ENCODE assay signal across 9 cellular contexts in genomic region chr9:27528278-27528885, GRCh38. TPM values are rescaled to one million over a fixed set of nuclear protein-coding genes. Genes with fewer than 3 reads are reported as not detected.
A peak's percentile ranks its signal among the peaks of the same experiment; 100 is the strongest.
DNase-seq lines count a peak whose midpoint lies in the region; ATAC-seq, FAIRE-seq and TF ChIP-seq lines count a peak whose summit lies in the region.
"Had no signal": no experiment of that assay in that cellular context is flagged by ENCODE, and none has a peak within 500 bp of the region (broad histone marks: within the 10 kb centered on the region; RNA-seq: fewer than 3 reads in every experiment).

No MANE protein-coding gene starts in this region.

- TF ChIP-seq CTCF in PC-3 (conservative IDR thresholded peaks at IDR 0.05; ENCODE audit: low read depth, low read length) (no peak), tibial nerve (IDR thresholded peaks at IDR 0.05) (no peak)

- ATAC-seq in HG02642 (IDR thresholded peaks at IDR 0.05; ENCODE audit: poor library complexity, unreplicated experiment) (peak; percentile 64), PC-3 (no peak)

- H3K27ac Mint-ChIP-seq in activated naive CD4-positive, alpha-beta T cell treated with anti-CD3 and anti-CD28 coated beads, Interleukin-2, amount 50 U/mL, for 24 hours: no peak overlapping the region

- H2BK120ac ChIP-seq in neuronal stem cell (ENCODE audit: low read depth, low read length): no peak overlapping the region

- peak overlapping the region; percentile 87 for H3K4me3 Mint-ChIP-seq in activated naive CD4-positive, alpha-beta T cell treated with anti-CD3 and anti-CD28 coated beads, Interleukin-2, amount 50 U/mL, for 24 hours

- H3K9ac ChIP-seq in PC-3 (ENCODE audit: low read length) (peak overlapping the region; percentile 84; the same call in 1 of the 2 replicates), neuronal stem cell (ENCODE audit: low read depth, low read length, poor library complexity) (peak overlapping the region; percentile 96)

- H3K18ac ChIP-seq in neuronal stem cell (ENCODE audit: low read length): peak overlapping the region; percentile 98

- peak overlapping the region; percentile 76 for H2AK5ac ChIP-seq in neuronal stem cell (ENCODE audit: low read depth, low read length)

- no peaks in the 10 kb centered on the region for H3F3A ChIP-seq in PC-3 (ENCODE audit: low read length, unreplicated experiment)

- H3K4me1 Mint-ChIP-seq in activated naive CD4-positive, alpha-beta T cell treated with anti-CD3 and anti-CD28 coated beads, Interleukin-2, amount 50 U/mL, for 24 hours: peaks cover 5% of the 10 kb centered on the region

- no TSS peak for BruUV-seq in PC-3 (replicated peaks; lab: Mats Ljungman, UMichigan)

- H3K4me1 ChIP-seq in PC-3 (ENCODE audit: insufficient read depth, low read length) (peaks cover 6% of the 10 kb centered on the region; the same call in 1 of the 2 replicates), neuronal stem cell (ENCODE audit: control insufficient read depth in 2 of 2, insufficient read depth in 1 of 2, low read depth in 1 of 2, low read length in 2 of 2) (peaks cover 17 to 32% of the 10 kb centered on the region in 2 donors), tibial nerve (peaks cover 0 to 31% (median 4%) of the 10 kb centered on the region in 4 donors)

- no peak overlapping the region for H4K91ac ChIP-seq in neuronal stem cell (ENCODE audit: low read depth, low read length, poor library complexity)

- H3K4me3 ChIP-seq in PC-3 (ENCODE audit: low read length): peak overlapping the region; percentile 82
- H3K4me3 ChIP-seq in neuronal stem cell (ENCODE audit: low read length in 2 of 2): peak overlapping the region; percentile 63 to 99
- peak overlapping the region; percentile 76 to 84 (median 80) for H3K4me3 ChIP-seq in tibial nerve

- H3K9me3 ChIP-seq in PC-3 (ENCODE audit: low read length) (no peaks in the 10 kb centered on the region), neuronal stem cell (replicated peaks in 1 of 2; ENCODE audit: control insufficient read depth in 2 of 2, insufficient read depth in 1 of 2, low read depth in 1 of 2, low read length in 2 of 2) (no peaks in the 10 kb centered on the region), tibial nerve (no peaks in the 10 kb centered on the region)

- intact Hi-C loops in PC-3 (cut with micrococcal nuclease): loop anchor here (5.0 kb wide), 1 partner anchor 101 kb away; no protein-coding TSS in a partner anchor

- no peak overlapping the region for H4K8ac ChIP-seq in neuronal stem cell (ENCODE audit: low read depth, low read length)

- POLR2A ChIA-PET in PC-3 (lab: Charles Lee; ENCODE audit: unreplicated experiment): no interaction called here

- H3K36me3 ChIP-seq in PC-3 (ENCODE audit: low read depth, low read length): no peaks in the 10 kb centered on the region
- H3K36me3 ChIP-seq in neuronal stem cell (replicated peaks in 1 of 2; ENCODE audit: control insufficient read depth in 2 of 2, insufficient read depth in 2 of 2, low read length in 2 of 2): peaks cover 2 to 41% of the 10 kb centered on the region in 2 donors
- H3K36me3 ChIP-seq in tibial nerve: no peaks in the 10 kb centered on the region

- TF ChIP-seq EP300 in tibial nerve (IDR thresholded peaks at IDR 0.05): peak in 1 of 2 donors; percentile 88

- FAIRE-seq in GM12892 (lab: Jason Lieb, UNC) (no peak), H54 (lab: Jason Lieb, UNC) (no peak)
- FAIRE-seq: colon had no signal

- peak overlapping the region; percentile 60 for H2BK15ac ChIP-seq in neuronal stem cell (ENCODE audit: low read length)

- no peaks in the 10 kb centered on the region for H3K9me3 Mint-ChIP-seq in activated naive CD4-positive, alpha-beta T cell treated with anti-CD3 and anti-CD28 coated beads, Interleukin-2, amount 50 U/mL, for 24 hours

- H3K4me2 ChIP-seq in PC-3 (ENCODE audit: low read length) (peak overlapping the region; percentile 89), neuronal stem cell (ENCODE audit: insufficient read depth, low read length, poor library complexity, severe bottlenecking) (peak overlapping the region; percentile 59)

- no peak overlapping the region for H2BK12ac ChIP-seq in neuronal stem cell (ENCODE audit: low read length)

- WGBS in neuronal stem cell (ENCODE audit: extremely low coverage in 2 of 2, insufficient read length in 2 of 2, insufficient replicate concordance in 1 of 2), 2 donors: no CpG with 5 or more reads among the region's 34 CpGs
- WGBS in tibial nerve, 2 donors: 1% methylated on average over 29 to 34 of the region's 34 CpGs

- TF ChIP-seq POLR2A in GM12892 (IDR thresholded peaks at IDR 0.05; ENCODE audit: low read depth, low read length): no peak
- TF ChIP-seq POLR2A in tibial nerve (IDR thresholded peaks at IDR 0.05): peak; percentile 52 to 62
- no peak for TF ChIP-seq POLR2A in H54 (IDR thresholded peaks at IDR 0.05; ENCODE audit: low read depth, low read length)

- H3K23ac ChIP-seq in neuronal stem cell (ENCODE audit: low read depth, low read length, poor library complexity): peak overlapping the region; percentile 32

- CTCF ChIA-PET in PC-3 (lab: Charles Lee): no interaction called here

- H3K27ac ChIP-seq in PC-3 (ENCODE audit: low read length) (no peak overlapping the region), neuronal stem cell (replicated peaks; ENCODE audit: low read length) (peak overlapping the region; percentile 88), tibial nerve (peak overlapping the region; percentile 72 to 98 (median 89))

- peaks cover 2% of the 10 kb centered on the region for H3K79me1 ChIP-seq in neuronal stem cell (ENCODE audit: low read depth, low read length)

- peak overlapping the region; percentile 91; the same call in 1 of the 2 replicates for H2AFZ ChIP-seq in PC-3 (ENCODE audit: low read length)
- peak overlapping the region; percentile 93 for H2AFZ ChIP-seq in neuronal stem cell (ENCODE audit: low read length)

- H3K14ac ChIP-seq in neuronal stem cell (ENCODE audit: low read length): no peak overlapping the region

- H3K9me2 ChIP-seq in PC-3 (replicated peaks; ENCODE audit: low read length): no peaks in the 10 kb centered on the region

- H3K27me3 Mint-ChIP-seq in activated naive CD4-positive, alpha-beta T cell treated with anti-CD3 and anti-CD28 coated beads, Interleukin-2, amount 50 U/mL, for 24 hours: peaks cover 3% of the 10 kb centered on the region

- no peak overlapping the region for H3K4ac ChIP-seq in neuronal stem cell (ENCODE audit: low read length)

- H2BK5ac ChIP-seq in neuronal stem cell (ENCODE audit: low read length): peak overlapping the region; percentile 76

- H3K27me3 ChIP-seq in PC-3 (ENCODE audit: low read length) (no peaks in the 10 kb centered on the region), neuronal stem cell (ENCODE audit: control insufficient read depth in 3 of 3, insufficient read depth in 3 of 3, low read depth in 1 of 3, low read length in 3 of 3) (no peaks in the 10 kb centered on the region), tibial nerve (no peaks in the 10 kb centered on the region)

- DNase-seq in GM12892 (ENCODE audit: insufficient read length): peak; percentile 36
- DNase-seq in PC-3: no peak
- DNase-seq in glomerular visceral epithelial cell (ENCODE audit: extremely low spot score): peak; percentile 18
- peak; percentile 69 for DNase-seq in neuronal stem cell (ENCODE audit: low spot score)
- DNase-seq in tibial nerve (ENCODE audit: low spot score in 2 of 2): peak; percentile 72 to 82
- no peak for DNase-seq in H54 (ENCODE audit: insufficient read length, low spot score)

- H4K20me1 ChIP-seq in PC-3 (ENCODE audit: low read length): no peaks in the 10 kb centered on the region

- peaks cover 2% of the 10 kb centered on the region for H3K36me3 Mint-ChIP-seq in activated naive CD4-positive, alpha-beta T cell treated with anti-CD3 and anti-CD28 coated beads, Interleukin-2, amount 50 U/mL, for 24 hours

- no peaks in the 10 kb centered on the region for H3K79me2 ChIP-seq in PC-3 (ENCODE audit: low read length)

RNA-seq across cellular contexts. Expression of gene MOB3B, which starts 1.2 kb away (rescaled TPM):
- polyA plus RNA-seq in GM12892 (2012; ENCODE audit: missing spikeins): 0.06 TPM
- total RNA-seq in PC-3 (2014; rRNA removed) (2.6 TPM in 2 replicates), tibial nerve (10 to 100 TPM; 16.2 to 23.7 (median 19.7) TPM)
- 20.2 TPM for polyA plus RNA-seq in neuronal stem cell (2013, experiment 1 of 2)
- 20.9 TPM for polyA plus RNA-seq in neuronal stem cell (2013, experiment 2 of 2)

RNA-seq across cellular contexts. Expression of gene IFNK, which starts 4.3 kb away (rescaled TPM):
- 0.32 TPM for polyA plus RNA-seq in GM12892 (2012; ENCODE audit: missing spikeins)
- total RNA-seq in PC-3 (2014; rRNA removed) (not detected in 2 replicates), tibial nerve (not detected)
- not detected for polyA plus RNA-seq in neuronal stem cell (2013, experiment 1 of 2)
- polyA plus RNA-seq in neuronal stem cell (2013, experiment 2 of 2): not detected

RNA-seq across cellular contexts. Expression of gene C9orf72, which starts 44.9 kb away (rescaled TPM):
- 10.0 TPM for polyA plus RNA-seq in GM12892 (2012; ENCODE audit: missing spikeins)
- total RNA-seq in PC-3 (2014; rRNA removed) (7.9 and 10.4 TPM in 2 replicates), tibial nerve (10 to 100 TPM; 19.0 to 23.8 (median 20.7) TPM)
- polyA plus RNA-seq in neuronal stem cell (2013, experiment 1 of 2): 30.6 TPM
- 32.0 TPM for polyA plus RNA-seq in neuronal stem cell (2013, experiment 2 of 2)

Comparison
In these comparisons a context has a peak if more than half of its experiments do, and no peak if none do; other contexts are left out.
1. DNase-seq: peak in GM12892 (single experiment), glomerular visceral epithelial cell (single experiment), neuronal stem cell (single experiment) and tibial nerve (2 of 2); none in PC-3 (single experiment) and H54 (single experiment).
2. POLR2A ChIP-seq: peak in tibial nerve (2 of 2); none in GM12892 (single experiment) and H54 (single experiment).
3. Peak in every context shown above with its lines, with median percentiles within 50 percentile points of each other: H3K4me3 ChIP-seq.